In the genomic region with DNA sequence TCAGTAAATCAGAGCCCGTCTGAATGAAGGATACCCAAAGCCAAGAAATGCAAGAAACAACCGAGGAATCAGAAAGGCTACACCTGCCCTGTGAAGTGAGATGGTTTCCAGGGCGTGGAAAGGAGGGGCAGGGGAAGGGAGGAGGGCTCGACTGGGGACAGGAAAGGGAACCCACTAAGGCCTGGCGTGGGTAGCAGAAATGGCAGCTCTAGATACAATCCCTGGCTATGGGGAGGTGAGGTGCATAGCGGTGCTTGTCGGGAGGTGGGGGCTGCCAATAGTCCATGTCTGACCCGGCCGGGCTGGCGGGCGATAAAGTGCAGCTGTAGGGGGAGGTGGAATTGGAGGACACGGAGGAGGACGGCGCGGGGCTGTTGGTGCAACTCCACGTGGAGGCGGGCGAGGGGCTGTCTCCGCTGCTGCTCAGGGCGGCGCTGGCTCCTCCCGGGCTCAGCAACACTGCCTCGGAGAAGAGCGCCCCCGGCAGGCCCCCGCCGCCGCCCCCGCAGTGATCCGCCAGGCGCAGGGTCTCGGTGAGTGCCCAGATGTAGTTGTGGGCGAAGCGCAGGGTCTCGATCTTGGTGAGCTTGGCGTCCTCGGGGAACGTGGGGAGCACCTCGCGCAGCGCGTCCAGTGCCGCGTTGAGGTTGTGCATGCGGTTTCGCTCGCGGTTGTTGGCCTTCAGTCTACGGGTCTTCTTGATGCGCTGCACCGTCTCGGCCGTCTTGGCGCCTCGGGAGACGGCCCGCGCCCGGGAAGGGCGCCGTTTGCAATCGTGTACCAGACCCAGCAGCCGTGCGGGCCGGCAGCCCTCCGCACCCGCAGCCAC, we compare ENCODE assay signal across 8 cellular contexts. TPM values are rescaled to one million over a fixed set of nuclear protein-coding genes. Genes with fewer than 3 reads are reported as not detected.
DNase-seq lines count a peak whose midpoint lies in the region; ATAC-seq and TF ChIP-seq lines count a peak whose summit lies in the region.

No MANE protein-coding gene starts in this region.

- CTCF ChIA-PET in activated B cell treated with CpG ODN at 0.5 μM for 24 hours (lab: Charles Lee): interaction anchor here (0.9 kb wide), 1 partner anchor 187 kb away, joined by 3 read pairs; no protein-coding TSS in a partner anchor

- peaks cover 7% of the 10 kb centered on the region for H3K9me3 Mint-ChIP-seq in activated B cell treated with CpG ODN at 0.5 μM for 24 hours

- WGBS in suprapubic skin: 3% methylated on average over 21 of the region's 67 CpGs

- POLR2A ChIA-PET in activated B cell treated with CpG ODN at 0.5 μM for 24 hours (lab: Charles Lee): no interaction called here

- TF ChIP-seq POLR2A in GM18526 (IDR thresholded peaks at IDR 0.05; ENCODE audit: extremely low read depth, insufficient read length): peak; percentile 15
- TF ChIP-seq POLR2A in suprapubic skin (IDR thresholded peaks at IDR 0.05): no peak

- intact Hi-C loops in activated B cell treated with CpG ODN at 0.5 μM for 24 hours (cut with micrococcal nuclease): loop anchor here (1.0 to 5.0 kb wide), 2 partner anchors 9 to 1887 kb away; no protein-coding TSS in a partner anchor

- peak; percentile 14 for ATAC-seq in HG03095 (IDR thresholded peaks at IDR 0.05; ENCODE audit: unreplicated experiment)
- ATAC-seq in activated B cell treated with CpG ODN at 0.5 μM for 24 hours (ENCODE audit: low read depth): peak; percentile 9

- DNase-seq in BE2C (peak; percentile 18), activated B cell treated with CpG ODN at 0.5 μM for 24 hours (no peak), iPS-NIHi11 (ENCODE audit: low spot score) (peak; percentile 36), suprapubic skin (ENCODE audit: low spot score in 2 of 2) (no peak), middle frontal gyrus (ENCODE audit: extremely low spot score, low spot score) (no peak), kidney tubule cell (ENCODE audit: low spot score) (no peak)

- H3K27me3 ChIP-seq in BE2C (peaks cover 94% of the 10 kb centered on the region), suprapubic skin (peaks cover 100% of the 10 kb centered on the region)

- H3K27me3 Mint-ChIP-seq in activated B cell treated with CpG ODN at 0.5 μM for 24 hours: peaks cover 77% of the 10 kb centered on the region

- TF ChIP-seq EP300 in suprapubic skin (IDR thresholded peaks at IDR 0.05): no peak

- H3K27ac Mint-ChIP-seq in activated B cell treated with CpG ODN at 0.5 μM for 24 hours: no peak overlapping the region

- H3K36me3 ChIP-seq in BE2C (no peaks in the 10 kb centered on the region), suprapubic skin (no peaks in the 10 kb centered on the region)

- no peak for TF ChIP-seq CTCF in BE2C (IDR thresholded peaks at IDR 0.05; ENCODE audit: low read depth, low read length)
- TF ChIP-seq CTCF in activated B cell treated with CpG ODN at 0.5 μM for 24 hours (IDR thresholded peaks at IDR 0.05): no peak
- TF ChIP-seq CTCF in suprapubic skin (IDR thresholded peaks at IDR 0.05): no peak

- H3K4me3 Mint-ChIP-seq in activated B cell treated with CpG ODN at 0.5 μM for 24 hours: peak overlapping the region; percentile 92

- H3K4me1 Mint-ChIP-seq in activated B cell treated with CpG ODN at 0.5 μM for 24 hours: peaks cover 53% of the 10 kb centered on the region

- no peaks in the 10 kb centered on the region for H3K9me3 ChIP-seq in BE2C
- H3K9me3 ChIP-seq in suprapubic skin: no peaks in the 10 kb centered on the region

- H3K4me1 ChIP-seq in BE2C (no peaks in the 10 kb centered on the region; the same call in 1 of the 2 replicates), suprapubic skin (peaks cover 58% of the 10 kb centered on the region)

- peak overlapping the region; percentile 60 for H3K4me3 ChIP-seq in BE2C (ENCODE audit: low read depth, low read length)
- H3K4me3 ChIP-seq in suprapubic skin: peak overlapping the region; percentile 64

- peaks cover 2% of the 10 kb centered on the region for H3K36me3 Mint-ChIP-seq in activated B cell treated with CpG ODN at 0.5 μM for 24 hours (ENCODE audit: low read depth)

- no peak overlapping the region for H3K27ac ChIP-seq in suprapubic skin

RNA-seq across cellular contexts. Expression of gene NEUROG2, which starts 1.3 kb away (rescaled TPM):
- polyA plus RNA-seq in BE2C (2012; ENCODE audit: insufficient read depth, insufficient read length, low read depth): not detected
- total RNA-seq in activated B cell treated with CpG ODN at 0.5 μM for 24 hours: not detected in 2 replicates
- not detected for total RNA-seq in suprapubic skin

Comparison
In these comparisons a context has a peak if more than half of its experiments do, and no peak if none do; other contexts are left out.
1. DNase-seq: peak in BE2C (single experiment) and iPS-NIHi11 (single experiment); none in activated B cell treated with CpG ODN at 0.5 μM for 24 hours (single experiment), suprapubic skin (0 of 2), middle frontal gyrus (single experiment) and kidney tubule cell (single experiment).